Comparison of ENCODE assay signal across 6 cellular contexts in the genomic region with DNA sequence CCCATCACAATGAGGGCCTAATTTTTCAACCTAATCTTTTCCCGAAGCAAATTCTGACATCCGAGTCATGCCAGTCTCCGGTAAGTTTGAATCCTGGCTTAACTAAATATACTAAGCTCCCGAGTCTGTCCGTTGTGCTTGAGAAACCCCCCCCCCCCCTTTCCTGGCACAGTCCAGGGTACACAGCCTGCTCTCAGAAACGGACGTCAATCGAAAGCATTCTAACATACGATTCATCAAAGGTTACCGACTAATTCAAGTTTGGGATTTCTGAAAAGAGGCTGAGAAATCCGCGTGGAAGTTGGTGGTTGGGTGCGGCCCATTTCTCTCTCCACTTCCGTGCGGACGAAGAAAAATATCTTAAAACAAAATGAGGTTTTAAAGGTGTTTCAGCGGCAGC.
DNase-seq lines count a peak whose midpoint lies in the region; ATAC-seq and TF ChIP-seq lines count a peak whose summit lies in the region.

No MANE protein-coding gene starts in this region.

- H3K27me3 Mint-ChIP-seq in activated naive CD4-positive, alpha-beta T cell treated with anti-CD3 and anti-CD28 coated beads, Interleukin-2, amount 10 ng/mL, durations not matched to agents 7 days and 5 days = peaks cover 4% of the 10 kb centered on the region

- peaks cover 0 to 29% (median 16%) of the 10 kb centered on the region in 4 donors for H3K4me1 ChIP-seq in tibial artery

- intact Hi-C loops in tibial artery (cut with DNase I; ENCODE audit: low total_unique reads) = loop anchor here (5.0 to 10.0 kb wide), 2 partner anchors 155 to 317 kb away; partner anchors contain the start of genes NUP54 and STBD1

- CTCF ChIA-PET in activated naive CD4-positive, alpha-beta T cell treated with anti-CD3 and anti-CD28 coated beads, Interleukin-2, amount 10 ng/mL, durations not matched to agents 7 days and 5 days (lab: Charles Lee) = no interaction called here

- no peak for TF ChIP-seq CTCF in foreskin fibroblast (IDR thresholded peaks at IDR 0.05; ENCODE audit: low read depth, low read length)
- TF ChIP-seq CTCF in tibial artery (IDR thresholded peaks at IDR 0.05) = no peak

- H3K9me3 ChIP-seq in tibial artery = no peaks in the 10 kb centered on the region

- H3K4me3 ChIP-seq in foreskin fibroblast (ENCODE audit: low read depth in 1 of 2, low read length in 2 of 2) (peak overlapping the region; percentile 84 to 97), tibial artery (peak overlapping the region; percentile 88 to 92)

- H3K4me3 Mint-ChIP-seq in activated naive CD4-positive, alpha-beta T cell treated with anti-CD3 and anti-CD28 coated beads, Interleukin-2, amount 10 ng/mL, durations not matched to agents 7 days and 5 days = peak overlapping the region; percentile 90

- peak overlapping the region; percentile 93 for H3K27ac Mint-ChIP-seq in activated naive CD4-positive, alpha-beta T cell treated with anti-CD3 and anti-CD28 coated beads, Interleukin-2, amount 10 ng/mL, durations not matched to agents 7 days and 5 days

- peaks cover 34% of the 10 kb centered on the region for H3K4me1 Mint-ChIP-seq in activated naive CD4-positive, alpha-beta T cell treated with anti-CD3 and anti-CD28 coated beads, Interleukin-2, amount 10 ng/mL, durations not matched to agents 7 days and 5 days

- ATAC-seq in HG03469 (IDR thresholded peaks at IDR 0.05; ENCODE audit: unreplicated experiment) = no peak
- ATAC-seq in HG03097 (IDR thresholded peaks at IDR 0.05; ENCODE audit: low FRiP score, unreplicated experiment) = no peak

- peak overlapping the region; percentile 72 to 77 for H3K27ac ChIP-seq in tibial artery

- H3K27me3 ChIP-seq in tibial artery = no peaks in the 10 kb centered on the region

- no peak for DNase-seq in activated naive CD4-positive, alpha-beta T cell treated with anti-CD3 and anti-CD28 coated beads, Interleukin-2, amount 10 ng/mL, durations not matched to agents 7 days and 5 days
- no peak for DNase-seq in activated naive CD4-positive, alpha-beta T cell treated with anti-CD3 and anti-CD28 coated beads, Interleukin-2, amount 50 U/mL, for 16 hours
- DNase-seq in foreskin fibroblast (peak in 1 of 2 donors; percentile 18), tibial artery (no peak)

- H3K36me3 Mint-ChIP-seq in activated naive CD4-positive, alpha-beta T cell treated with anti-CD3 and anti-CD28 coated beads, Interleukin-2, amount 10 ng/mL, durations not matched to agents 7 days and 5 days = peaks cover 19% of the 10 kb centered on the region

- no peaks in the 10 kb centered on the region for H3K36me3 ChIP-seq in tibial artery

- H3K9me3 Mint-ChIP-seq in activated naive CD4-positive, alpha-beta T cell treated with anti-CD3 and anti-CD28 coated beads, Interleukin-2, amount 10 ng/mL, durations not matched to agents 7 days and 5 days = no peaks in the 10 kb centered on the region
